Comparison of ENCODE assay signal across 1 cellular context in the genomic region with DNA sequence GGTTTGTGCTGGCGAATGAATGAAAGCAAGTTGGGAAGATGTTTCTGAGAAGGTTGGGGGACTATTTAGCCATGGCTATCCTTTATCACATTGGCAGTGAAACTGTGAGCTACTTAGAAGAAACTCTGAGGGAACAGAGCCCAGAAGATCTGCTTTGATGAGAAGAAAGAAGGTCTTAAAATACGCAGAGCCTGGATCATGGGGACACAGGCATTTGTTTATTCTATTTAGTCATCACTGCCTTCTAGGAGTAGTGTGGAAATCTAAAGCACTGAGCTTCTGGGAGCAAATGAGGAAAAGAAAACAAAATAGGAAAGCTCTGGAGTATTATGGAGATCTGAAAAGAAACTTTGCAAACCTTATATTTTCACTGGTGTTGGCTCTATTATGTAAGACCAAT.
TF ChIP-seq lines count a peak whose summit lies in the region.

No MANE protein-coding gene starts in this region.

TF ChIP-seq in IMR-90, 13 proteins besides CTCF, POLR2A, EP300 and RAD21:
- TF ChIP-seq CEBPB (IDR thresholded peaks at IDR 0.05; ENCODE audit: low read depth, low read length): peak; percentile 66; the same call in 1 of the 2 replicates
- TF ChIP-seq, protein P1, sequence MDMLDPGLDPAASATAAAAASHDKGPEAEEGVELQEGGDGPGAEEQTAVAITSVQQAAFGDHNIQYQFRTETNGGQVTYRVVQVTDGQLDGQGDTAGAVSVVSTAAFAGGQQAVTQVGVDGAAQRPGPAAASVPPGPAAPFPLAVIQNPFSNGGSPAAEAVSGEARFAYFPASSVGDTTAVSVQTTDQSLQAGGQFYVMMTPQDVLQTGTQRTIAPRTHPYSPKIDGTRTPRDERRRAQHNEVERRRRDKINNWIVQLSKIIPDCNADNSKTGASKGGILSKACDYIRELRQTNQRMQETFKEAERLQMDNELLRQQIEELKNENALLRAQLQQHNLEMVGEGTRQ (IDR thresholded peaks at IDR 0.05; ENCODE audit: low read depth, low read length): peak; percentile 4; the same call in 1 of the 2 replicates
- TF ChIP-seq FOS (IDR thresholded peaks at IDR 0.05; ENCODE audit: low read depth, low read length): peak; percentile 60
- TF ChIP-seq BHLHE40 (IDR thresholded peaks at IDR 0.05; ENCODE audit: low read depth, low read length): no peak
TF ChIP-seq in IMR-90: peak in this region for 3.
